Comparison of ENCODE assay signal across 8 cellular contexts in genomic region chr2:55693181-55694125, GRCh38. TPM values are rescaled to one million over a fixed set of nuclear protein-coding genes. Genes with fewer than 3 reads are reported as not detected.
A peak's percentile ranks its signal among the peaks of the same experiment; 100 is the strongest.
DNase-seq lines count a peak whose midpoint lies in the region; ATAC-seq, FAIRE-seq and TF ChIP-seq lines count a peak whose summit lies in the region.

Gene PNPT1, minus strand, starts transcription at chr2:55693844. Its CDS starts 21 bp downstream, at chr2:55693823.

- peaks cover 19% of the 10 kb centered on the region for H3K4me1 Mint-ChIP-seq in Calu3 (ENCODE audit: low read depth, unreplicated experiment)

- H3K27me3 ChIP-seq in HUES64 (ENCODE audit: insufficient read depth, low read length) = no peaks in the 10 kb centered on the region
- no peaks in the 10 kb centered on the region for H3K27me3 ChIP-seq in OCI-LY1 (ENCODE audit: insufficient read depth, low read length)
- H3K27me3 ChIP-seq in endothelial cell of umbilical vein (ENCODE audit: control insufficient read depth in 2 of 2, insufficient read depth in 2 of 2, low read length in 2 of 2) = peaks cover 2 to 4% of the 10 kb centered on the region in 2 experiments

- peak within 1 kb of the TSS; percentile 95 for H3K4me3 Mint-ChIP-seq in Calu3 (ENCODE audit: low read depth, unreplicated experiment)

- peaks cover 4% of the 10 kb centered on the region; the same call in 1 of the 2 replicates for H3K4me1 ChIP-seq in HUES64 (ENCODE audit: insufficient read depth, low read length)
- peaks cover 24% of the 10 kb centered on the region for H3K4me1 ChIP-seq in OCI-LY1 (ENCODE audit: insufficient read depth, low read length, severe bottlenecking)
- peaks cover 8% of the 10 kb centered on the region for H3K4me1 ChIP-seq in endothelial cell of umbilical vein (ENCODE audit: control insufficient read depth, extremely low read depth, insufficient read depth, low read length)

- TF ChIP-seq CTCF in Calu3 (IDR thresholded peaks at IDR 0.05; ENCODE audit: unreplicated experiment) (no peak), OCI-LY1 (IDR thresholded peaks at IDR 0.05; ENCODE audit: low read length) (no peak), endothelial cell of umbilical vein (IDR thresholded peaks at IDR 0.05; ENCODE audit: extremely low read depth in 1 of 2, insufficient read depth in 1 of 2, low read depth in 1 of 2, low read length in 2 of 2) (no peak)

- WGBS in HUES64 = under 1% methylated on average over 56 of the region's 56 CpGs

- no peak within 1 kb of the TSS for H3K27ac ChIP-seq in HUES64 (ENCODE audit: low read depth, low read length)
- H3K27ac ChIP-seq in OCI-LY1 (ENCODE audit: low read depth, low read length, poor library complexity, severe bottlenecking) = no peak within 1 kb of the TSS
- peak within 1 kb of the TSS; percentile 21 for H3K27ac ChIP-seq in endothelial cell of umbilical vein (ENCODE audit: insufficient read depth, low read depth, low read length)

- BruUV-seq in Calu3 (replicated peaks; lab: Mats Ljungman, UMichigan) (TSS peak; percentile 69), endothelial cell of umbilical vein (replicated peaks; lab: Mats Ljungman, UMichigan) (TSS peak; percentile 73)

- H3F3A ChIP-seq in OCI-LY1 (ENCODE audit: insufficient read depth, low read length) = no peaks in the 10 kb centered on the region; the same call in 1 of the 2 replicates

- CTCF ChIA-PET in Calu3 (lab: Charles Lee) = interaction anchor here (0.6 kb wide), 1 partner anchor 18 kb away, joined by 3 read pairs; no protein-coding TSS in a partner anchor
- CTCF ChIA-PET in endothelial cell of umbilical vein (lab: Charles Lee) = interaction anchor here (0.9 kb wide), 1 partner anchor 13 kb away, joined by 3 read pairs; no protein-coding TSS in a partner anchor

- no peaks in the 10 kb centered on the region for H3K9me1 ChIP-seq in endothelial cell of umbilical vein (replicated peaks; ENCODE audit: control insufficient read depth, extremely low read depth, insufficient read depth, low read length)

- peak; percentile 97 for DNase-seq in Calu3
- peak; percentile 93 for DNase-seq in activated CD8-positive, alpha-beta memory T cell treated with anti-CD3 and anti-CD28 coated beads, Interleukin-2, amount 50 U/mL, for 4 hours
- peak; percentile 94 for DNase-seq in endothelial cell of umbilical vein (ENCODE audit: low read depth, low spot score)
- peak; percentile 89 for DNase-seq in middle frontal gyrus (ENCODE audit: extremely low spot score, low spot score)
- peak; percentile 89 to 95 for DNase-seq in stimulated activated CD8-positive, alpha-beta memory T cell treated with anti-CD3 and anti-CD28 coated beads, Interleukin-2, amount 100 ng/mL, for 48 hours (ENCODE audit: low read depth in 2 of 2)

- dilution Hi-C loops in endothelial cell of umbilical vein (cut with MboI; ENCODE audit: extremely low pct_ligation_motif_present, low sequenced_read_pairs) = no loop called here

- peaks cover 48% of the 10 kb centered on the region for H3K79me2 ChIP-seq in OCI-LY1 (ENCODE audit: insufficient read depth, low read length)
- H3K79me2 ChIP-seq in endothelial cell of umbilical vein (ENCODE audit: control insufficient read depth, insufficient read depth, low read length) = peaks cover 50% of the 10 kb centered on the region

- H3K36me3 Mint-ChIP-seq in Calu3 (ENCODE audit: insufficient read depth, unreplicated experiment) = peaks cover 27% of the 10 kb centered on the region

- no peaks in the 10 kb centered on the region for H3K9me2 ChIP-seq in OCI-LY1 (ENCODE audit: low read depth, low read length)

- TF ChIP-seq POLR2A in endothelial cell of umbilical vein (IDR thresholded peaks at IDR 0.05; ENCODE audit: low read depth, low read length) = peak; percentile 85

- no peaks in the 10 kb centered on the region for H4K20me1 ChIP-seq in OCI-LY1 (ENCODE audit: insufficient read depth, low read length)
- no peaks in the 10 kb centered on the region for H4K20me1 ChIP-seq in endothelial cell of umbilical vein (replicated peaks; ENCODE audit: control insufficient read depth, extremely low read depth, insufficient read depth, low read length)

- peak within 1 kb of the TSS; percentile 90 for H3K4me3 ChIP-seq in HUES64 (ENCODE audit: low read length)
- peak within 1 kb of the TSS; percentile 97 for H3K4me3 ChIP-seq in OCI-LY1 (ENCODE audit: low read depth, low read length, poor library complexity, severe bottlenecking)
- H3K4me3 ChIP-seq in endothelial cell of umbilical vein (replicated peaks in 1 of 3; ENCODE audit: insufficient read depth in 1 of 3, low read depth in 1 of 3, low read length in 3 of 3) = peak within 1 kb of the TSS; percentile 49 to 83 (median 51)

- FAIRE-seq in endothelial cell of umbilical vein (lab: Jason Lieb, UNC) = peak; percentile 95

- peak within 1 kb of the TSS; percentile 99 for H2AFZ ChIP-seq in OCI-LY1 (ENCODE audit: low read length)
- H2AFZ ChIP-seq in endothelial cell of umbilical vein (ENCODE audit: low read depth, low read length) = peak within 1 kb of the TSS; percentile 82

- H3K9me3 Mint-ChIP-seq in Calu3 (ENCODE audit: low read depth, unreplicated experiment) = no peaks in the 10 kb centered on the region

- H3K27me3 Mint-ChIP-seq in Calu3 (ENCODE audit: unreplicated experiment) = peaks cover 8% of the 10 kb centered on the region

- H3K4me2 ChIP-seq in OCI-LY1 (ENCODE audit: low read length) = peak within 1 kb of the TSS; percentile 92
- peak within 1 kb of the TSS; percentile 67 for H3K4me2 ChIP-seq in endothelial cell of umbilical vein (ENCODE audit: insufficient read depth, low read length)

- peak within 1 kb of the TSS; percentile 91 for H3K27ac Mint-ChIP-seq in Calu3 (ENCODE audit: unreplicated experiment)

- peak; percentile 100 for ATAC-seq in GM21447 (IDR thresholded peaks at IDR 0.05; ENCODE audit: unreplicated experiment)

- H3K36me3 ChIP-seq in HUES64 (ENCODE audit: insufficient read depth, low read length) (peaks cover 15% of the 10 kb centered on the region; the same call in 1 of the 2 replicates), OCI-LY1 (ENCODE audit: insufficient read depth, low read length) (peaks cover 28% of the 10 kb centered on the region), endothelial cell of umbilical vein (ENCODE audit: control insufficient read depth in 2 of 2, extremely low read depth in 1 of 2, insufficient read depth in 2 of 2, low read length in 2 of 2) (no peaks in the 10 kb centered on the region)

- peak within 1 kb of the TSS; percentile 89 for H3K9ac ChIP-seq in HUES64 (ENCODE audit: low read depth, low read length)
- peak within 1 kb of the TSS; percentile 88 for H3K9ac ChIP-seq in OCI-LY1 (ENCODE audit: low read length)
- peak within 1 kb of the TSS; percentile 68 for H3K9ac ChIP-seq in endothelial cell of umbilical vein (replicated peaks; ENCODE audit: extremely low read depth, insufficient read depth, low read length)

- intact Hi-C loops in Calu3 (cut with micrococcal nuclease; ENCODE audit: unreplicated experiment) = no loop called here
- intact Hi-C loops in endothelial cell of umbilical vein (cut with micrococcal nuclease) = loop anchor here (1.0 kb wide), 1 partner anchor 316 kb away; no protein-coding TSS in a partner anchor

- POLR2A ChIA-PET in endothelial cell of umbilical vein (lab: Charles Lee) = no interaction called here

- no peaks in the 10 kb centered on the region for H3K9me3 ChIP-seq in HUES64 (ENCODE audit: insufficient read depth, low read depth, low read length)
- no peaks in the 10 kb centered on the region for H3K9me3 ChIP-seq in OCI-LY1 (ENCODE audit: low read length)
- no peaks in the 10 kb centered on the region for H3K9me3 ChIP-seq in endothelial cell of umbilical vein (replicated peaks; ENCODE audit: control insufficient read depth, insufficient read depth, low read length)

TF ChIP-seq in endothelial cell of umbilical vein, 7 proteins besides CTCF, POLR2A, EP300 and RAD21:
- TF ChIP-seq JUN (IDR thresholded peaks at IDR 0.05; ENCODE audit: borderline replicate concordance, insufficient read depth, insufficient read length, low read depth) (peak; percentile 2), FOS (IDR thresholded peaks at IDR 0.05; ENCODE audit: borderline replicate concordance, insufficient read depth, low read length) (no peak), GATA2 (IDR thresholded peaks at IDR 0.05; ENCODE audit: insufficient read depth, insufficient read length, low read depth, low read length) (no peak), MAX (IDR thresholded peaks at IDR 0.05; ENCODE audit: insufficient read depth, insufficient read length) (peak; percentile 92), POLR2AphosphoS5 (IDR thresholded peaks at IDR 0.05; ENCODE audit: insufficient read depth, low read depth, low read length) (peak; percentile 77), MYC (IDR thresholded peaks at IDR 0.05; ENCODE audit: low read depth, low read length) (peak; percentile 98), EZH2 (IDR thresholded peaks at IDR 0.05; ENCODE audit: borderline replicate concordance, low read depth, low read length, severe bottlenecking) (no peak)

RNA-seq across cellular contexts. Expression of gene PNPT1, which starts in this region (rescaled TPM):
- 58.5 and 71.5 TPM in 2 replicates for total RNA-seq in Calu3 (2022)
- polyA plus RNA-seq in HUES64 (2013, experiment 1 of 2) = 26.5 TPM
- polyA plus RNA-seq in HUES64 (2013, experiment 2 of 2) = 26.6 TPM
- 32.4 and 34.2 TPM in 2 replicates for total RNA-seq in endothelial cell of umbilical vein
- polyA plus RNA-seq in endothelial cell of umbilical vein = 6.6 and 7.0 TPM in 2 replicates
- 9.1 and 9.7 TPM in 2 replicates for polyA plus RNA-seq in endothelial cell of umbilical vein (2011; cell fraction: cytosol; rRNA removed)
- 22.0 and 27.9 TPM in 2 replicates for polyA plus RNA-seq in endothelial cell of umbilical vein (2011; cell fraction: nucleus; rRNA removed)
- 25.4 and 28.8 TPM in 2 replicates for polyA plus RNA-seq in endothelial cell of umbilical vein (2012)
- 12.8 and 17.0 TPM in 2 replicates for polyA minus RNA-seq in endothelial cell of umbilical vein
- 74.1 TPM for polyA minus RNA-seq in endothelial cell of umbilical vein (2011; cell fraction: cytosol; rRNA and poly(A)+ RNA removed)
- polyA minus RNA-seq in endothelial cell of umbilical vein (2011; cell fraction: nucleus; rRNA and poly(A)+ RNA removed) = 13.1 and 13.2 TPM in 2 replicates
